In genomic region chr11:73233704-73234402, GRCh38 we compare ENCODE assay signal across 1 cellular context.
TF ChIP-seq lines count a peak whose summit lies in the region.

No MANE protein-coding gene starts in this region.

TF ChIP-seq in IMR-90, 13 proteins besides CTCF, POLR2A, EP300 and RAD21 (continued from another document):
- TF ChIP-seq USF2 (IDR thresholded peaks at IDR 0.05; ENCODE audit: low read depth, low read length) (no peak), ELK1 (IDR thresholded peaks at IDR 0.05; ENCODE audit: borderline replicate concordance, low read depth, low read length) (no peak), MXI1 (IDR thresholded peaks at IDR 0.05; ENCODE audit: borderline replicate concordance, low read depth, low read length) (no peak), NFE2L2 (IDR thresholded peaks at IDR 0.05; ENCODE audit: low read depth, low read length) (no peak), MAZ (IDR thresholded peaks at IDR 0.05; ENCODE audit: borderline replicate concordance, low read depth, low read length) (no peak), MAFK (IDR thresholded peaks at IDR 0.05; ENCODE audit: low read depth, low read length) (no peak), SMC3 (IDR thresholded peaks at IDR 0.05; ENCODE audit: low read depth, low read length) (no peak), CHD1 (IDR thresholded peaks at IDR 0.05; ENCODE audit: low read depth, low read length) (no peak)
